In genomic region chr2:27753744-27754588, GRCh38 we compare ENCODE assay signal across 1 cellular context.
TF ChIP-seq lines count a peak whose summit lies in the region.

No MANE protein-coding gene starts in this region.

TF ChIP-seq in HepG2, 621 proteins besides CTCF, POLR2A, EP300 and RAD21 (continued from another document and continues in another):
- TF ChIP-seq ZNF574 (CRISPR knock-in tag; IDR thresholded peaks at IDR 0.05), result peak; percentile 46
- TF ChIP-seq HNF1B (CRISPR knock-in tag; IDR thresholded peaks at IDR 0.05), result 0 out of 2 replicates have a peak, but pooled peaks have one; percentile 79
- peak; percentile 16; the same call in 1 of the 2 replicates for TF ChIP-seq ZFY (CRISPR knock-in tag; IDR thresholded peaks at IDR 0.05)
- 0 out of 2 replicates have a peak, but pooled peaks have one; percentile 48 for TF ChIP-seq ZMYM4 (CRISPR knock-in tag; IDR thresholded peaks at IDR 0.05)
- no peak for TF ChIP-seq NBN (conservative IDR thresholded peaks at IDR 0.05)
- TF ChIP-seq ESRRA (CRISPR knock-in tag; IDR thresholded peaks at IDR 0.05; ENCODE audit: low read depth), result no peak
- TF ChIP-seq KMT2B (CRISPR knock-in tag; IDR thresholded peaks at IDR 0.05), result no peak
- TF ChIP-seq ZNF839 (CRISPR knock-in tag; IDR thresholded peaks at IDR 0.05; ENCODE audit: borderline replicate concordance), result no peak
- TF ChIP-seq ELF1 (CRISPR knock-in tag; IDR thresholded peaks at IDR 0.05), result 0 out of 2 replicates have a peak, but pooled peaks have one; percentile 27
- no peak for TF ChIP-seq ZNF224 (CRISPR knock-in tag; IDR thresholded peaks at IDR 0.05)
- no peak for TF ChIP-seq REXO4 (CRISPR knock-in tag; IDR thresholded peaks at IDR 0.05; ENCODE audit: borderline replicate concordance)
- TF ChIP-seq SRSF1 (optimal IDR thresholded peaks at IDR 0.05; ENCODE audit: low read depth, low read length), result no peak
- no peak for TF ChIP-seq ZNF569 (CRISPR knock-in tag; IDR thresholded peaks at IDR 0.05; ENCODE audit: borderline replicate concordance)
- TF ChIP-seq RBAK (CRISPR knock-in tag; IDR thresholded peaks at IDR 0.05), result no peak
- no peak for TF ChIP-seq RARG (CRISPR knock-in tag; IDR thresholded peaks at IDR 0.05; ENCODE audit: low read depth)
- TF ChIP-seq ZNF790 (CRISPR knock-in tag; IDR thresholded peaks at IDR 0.05; ENCODE audit: borderline replicate concordance), result 0 out of 2 replicates have a peak, but pooled peaks have one; percentile 40
- TF ChIP-seq ZNF296 (CRISPR knock-in tag; conservative IDR thresholded peaks at IDR 0.05), result no peak
- no peak for TF ChIP-seq ZNF12 (CRISPR knock-in tag; IDR thresholded peaks at IDR 0.05)
- TF ChIP-seq HOXA9 (CRISPR knock-in tag; IDR thresholded peaks at IDR 0.05; ENCODE audit: borderline replicate concordance), result no peak
- no peak for TF ChIP-seq BRF2 (CRISPR knock-in tag; IDR thresholded peaks at IDR 0.05)
- no peak for TF ChIP-seq THAP9 (CRISPR knock-in tag; IDR thresholded peaks at IDR 0.05; ENCODE audit: borderline replicate concordance)
- peak; percentile 55; the same call in 1 of the 2 replicates for TF ChIP-seq PPARG (CRISPR knock-in tag; conservative IDR thresholded peaks at IDR 0.05)
- no peak for TF ChIP-seq ZZZ3 (CRISPR knock-in tag; IDR thresholded peaks at IDR 0.05; ENCODE audit: borderline replicate concordance)
- TF ChIP-seq GLMP (CRISPR knock-in tag; IDR thresholded peaks at IDR 0.05; ENCODE audit: borderline replicate concordance), result no peak
- TF ChIP-seq EHMT2 (IDR thresholded peaks at IDR 0.05; ENCODE audit: borderline replicate concordance, low read depth, low read length), result no peak
- TF ChIP-seq HCFC1 (IDR thresholded peaks at IDR 0.05; ENCODE audit: low read depth, low read length), result no peak
- no peak for TF ChIP-seq ZSCAN5A (CRISPR knock-in tag; IDR thresholded peaks at IDR 0.05; ENCODE audit: borderline replicate concordance)
- peak; percentile 82; the same call in 1 of the 2 replicates for TF ChIP-seq ZNF614 (CRISPR knock-in tag; IDR thresholded peaks at IDR 0.05; ENCODE audit: borderline replicate concordance)
- TF ChIP-seq ZNF235 (CRISPR knock-in tag; IDR thresholded peaks at IDR 0.05; ENCODE audit: borderline replicate concordance), result no peak
- no peak for TF ChIP-seq ZNF512 (CRISPR knock-in tag; IDR thresholded peaks at IDR 0.05)
- TF ChIP-seq LCORL (IDR thresholded peaks at IDR 0.05), result no peak
- peak; percentile 66; the same call in 1 of the 2 replicates for TF ChIP-seq LCORL (CRISPR knock-in tag; IDR thresholded peaks at IDR 0.05)
- peak; percentile 58; the same call in 1 of the 2 replicates for TF ChIP-seq HDAC1 (CRISPR knock-in tag; IDR thresholded peaks at IDR 0.05)
- TF ChIP-seq ZNF710 (CRISPR knock-in tag; IDR thresholded peaks at IDR 0.05; ENCODE audit: borderline replicate concordance), result no peak
- TF ChIP-seq TAF1 (CRISPR knock-in tag; IDR thresholded peaks at IDR 0.05), result no peak
